ENCODE assay signal across 8 cellular contexts in genomic region chr14:34843011-34843554, GRCh38. TPM values are rescaled to one million over a fixed set of nuclear protein-coding genes. Genes with fewer than 3 reads are reported as not detected.
A peak's percentile ranks its signal among the peaks of the same experiment; 100 is the strongest.
DNase-seq lines count a peak whose midpoint lies in the region; ATAC-seq and TF ChIP-seq lines count a peak whose summit lies in the region.

No MANE protein-coding gene starts in this region.

- no peaks in the 10 kb centered on the region for H3K36me3 ChIP-seq in Panc1 (ENCODE audit: control insufficient read depth, insufficient read depth, low read length)

- POLR2A ChIA-PET in Panc1 (lab: Charles Lee): no interaction called here

- H3K4me1 ChIP-seq in Panc1 (ENCODE audit: control insufficient read depth, insufficient read depth, low read length): peaks cover 5% of the 10 kb centered on the region; the same call in 1 of the 2 replicates

- in situ Hi-C loops in Panc1 (cut with HindIII; ENCODE audit: low pct_unique_long_range_greater_than_20kb, low sequenced_read_pairs): no loop called here

- H3K9me3 ChIP-seq in Panc1 (ENCODE audit: control insufficient read depth, insufficient read depth, low read depth, low read length): no peaks in the 10 kb centered on the region

- H3K27me3 ChIP-seq in Panc1 (ENCODE audit: control insufficient read depth, insufficient read depth, low read length) (no peaks in the 10 kb centered on the region), dorsolateral prefrontal cortex (no peaks in the 10 kb centered on the region)

- CTCF ChIA-PET in Panc1 (lab: Charles Lee): no interaction called here

- H3K4me3 ChIP-seq in Panc1 (ENCODE audit: low read depth in 2 of 2, low read length in 2 of 2) (no peak overlapping the region), dorsolateral prefrontal cortex (no peak overlapping the region)

- TF ChIP-seq CTCF in 22Rv1 (IDR thresholded peaks at IDR 0.05) (no peak), Panc1 (IDR thresholded peaks at IDR 0.05) (no peak), dorsolateral prefrontal cortex (IDR thresholded peaks at IDR 0.05 in 54 of 56, conservative IDR thresholded peaks at IDR 0.05 in 2 of 56; ENCODE audit: low read depth in 1 of 56, partially characterized antibody in 56 of 56) (no peak)

- TSS peak; percentile 31 for BruUV-seq in Panc1 (replicated peaks; lab: Mats Ljungman, UMichigan)

- H3K27ac ChIP-seq in 22Rv1: peak overlapping the region; percentile 46
- peak overlapping the region; percentile 44; the same call in 1 of the 2 replicates for H3K27ac ChIP-seq in Panc1 (ENCODE audit: low read length)
- peak overlapping the region in 31 of 59 donors; percentile 1 to 73 (median 36) for H3K27ac ChIP-seq in dorsolateral prefrontal cortex

- ATAC-seq in GM18498 (IDR thresholded peaks at IDR 0.05; ENCODE audit: unreplicated experiment) (peak; percentile 72), Panc1 (peak; percentile 48; the same call in 1 of the 2 replicates)

- intact Hi-C loops in Panc1 (cut with micrococcal nuclease; ENCODE audit: unreplicated experiment): no loop called here
- intact Hi-C loops in dorsolateral prefrontal cortex (cut with DNase I): no loop called here

- DNase-seq in Panc1 (ENCODE audit: low read depth, low spot score): no peak
- no peak for DNase-seq in dorsolateral prefrontal cortex
- peak; percentile 43 for DNase-seq in non-pigmented ciliary epithelial cell (ENCODE audit: low read depth)
- no peak for DNase-seq in DMS153 treated with DMSO at 0.1 percent for 48 hours (lab: John Stamatoyannopoulos, UW; ENCODE audit: unreplicated experiment)
- DNase-seq in NCI-H128 (lab: John Stamatoyannopoulos, UW; ENCODE audit: unreplicated experiment): no peak
- DNase-seq in NK-92 treated with Interleukin-12 subunit alpha and Interleukin-12 subunit beta, amount 100 ng/mL, for 24 hours (lab: John Stamatoyannopoulos, UW): no peak

RNA-seq across cellular contexts. Expression of gene BAZ1A, which starts 32.1 kb away (rescaled TPM):
- 27.2 TPM for total RNA-seq in Panc1 (2021; ENCODE audit: unreplicated experiment)
- 9.2 TPM for polyA plus RNA-seq in Panc1 (2012; ENCODE audit: insufficient read length)
- total RNA-seq in dorsolateral prefrontal cortex: 10 to 100 TPM in 46 of 120 experiments, 1 to 10 TPM in 74; 3.8 to 20.1 (median 9.0) TPM
